In genomic region chr5:172798422-172799215, GRCh38 we compare ENCODE assay signal across 1 cellular context.
TF ChIP-seq lines count a peak whose summit lies in the region.

No MANE protein-coding gene starts in this region.

TF ChIP-seq in H1, 55 proteins besides CTCF, POLR2A, EP300 and RAD21 (continued from another document):
- TF ChIP-seq CHD7 (IDR thresholded peaks at IDR 0.05; ENCODE audit: insufficient replicate concordance, low read length): no peak
- no peak for TF ChIP-seq MAFK (IDR thresholded peaks at IDR 0.05; ENCODE audit: low read depth, low read length)
- no peak for TF ChIP-seq SP2 (IDR thresholded peaks at IDR 0.05; ENCODE audit: low read length)
- no peak for TF ChIP-seq GTF2F1 (IDR thresholded peaks at IDR 0.05; ENCODE audit: borderline replicate concordance, low read depth, low read length)
- no peak for TF ChIP-seq KDM4A (IDR thresholded peaks at IDR 0.05; ENCODE audit: low read depth, low read length, severe bottlenecking)
